In the genomic region with DNA sequence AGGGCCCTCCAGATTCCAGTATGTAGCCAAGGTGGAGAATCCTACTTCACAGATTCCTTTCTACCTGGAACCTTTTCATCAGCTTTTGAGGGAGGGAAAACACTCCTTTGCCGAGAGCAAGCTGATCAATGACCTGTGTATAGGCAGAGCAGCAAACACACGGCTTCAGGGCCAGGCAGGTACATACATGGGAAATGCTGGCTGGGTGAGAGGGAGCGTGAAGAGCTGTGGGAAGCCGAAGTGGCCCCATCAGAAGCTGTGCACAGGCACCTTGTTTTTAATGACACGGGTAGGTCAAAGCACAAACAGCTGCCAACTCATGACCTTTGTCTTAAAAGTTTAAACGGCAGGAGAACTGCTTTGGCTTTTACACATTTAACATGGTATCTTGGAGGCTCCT, we compare ENCODE assay signal across 12 cellular contexts. TPM values are rescaled to one million over a fixed set of nuclear protein-coding genes. Genes with fewer than 3 reads are reported as not detected.
DNase-seq lines count a peak whose midpoint lies in the region; ATAC-seq and TF ChIP-seq lines count a peak whose summit lies in the region.
"Had no signal": no experiment of that assay in that cellular context is flagged by ENCODE, and none has a peak within 500 bp of the region (broad histone marks: within the 10 kb centered on the region; RNA-seq: fewer than 3 reads in every experiment).

No MANE protein-coding gene starts in this region.

- H3K9me3 Mint-ChIP-seq in activated naive CD4-positive, alpha-beta T cell treated with anti-CD3 and anti-CD28 coated beads for 36 hours = no peaks in the 10 kb centered on the region
- H3K9me3 Mint-ChIP-seq in immature natural killer cell = no peaks in the 10 kb centered on the region
- no peaks in the 10 kb centered on the region for H3K9me3 Mint-ChIP-seq in nephron progenitor cell

- peak overlapping the region; percentile 93 for H3K4me3 Mint-ChIP-seq in activated naive CD4-positive, alpha-beta T cell treated with anti-CD3 and anti-CD28 coated beads for 36 hours
- H3K4me3 Mint-ChIP-seq in immature natural killer cell = peak overlapping the region; percentile 99 to 100 (median 100)
- no peak overlapping the region for H3K4me3 Mint-ChIP-seq in nephron progenitor cell

- DNase-seq in activated naive CD4-positive, alpha-beta T cell treated with anti-CD3 and anti-CD28 coated beads for 36 hours = peak; percentile 24
- DNase-seq in activated naive CD4-positive, alpha-beta T cell treated with Interleukin-2 at 50 U/mL for 16 hours = no peak
- DNase-seq in RWPE1 (ENCODE audit: low spot score) (no peak), immature natural killer cell (no peak), thoracic aorta (ENCODE audit: low spot score) (no peak), nephron progenitor cell (no peak), NCI-H2171 treated with DMSO at 0.1 percent for 48 hours (lab: John Stamatoyannopoulos, UW) (no peak)
- DNase-seq: left ventricle myocardium superior, NCI-H1694, pancreas had no signal

- H3K36me3 Mint-ChIP-seq in activated naive CD4-positive, alpha-beta T cell treated with anti-CD3 and anti-CD28 coated beads for 36 hours (ENCODE audit: low read depth) = peaks cover 50% of the 10 kb centered on the region
- H3K36me3 Mint-ChIP-seq in immature natural killer cell = peaks cover 44 to 61% (median 55%) of the 10 kb centered on the region in 3 donors
- H3K36me3 Mint-ChIP-seq in nephron progenitor cell (ENCODE audit: low read depth) = no peaks in the 10 kb centered on the region

- intact Hi-C loops in activated naive CD4-positive, alpha-beta T cell treated with anti-CD3 and anti-CD28 coated beads for 36 hours (cut with micrococcal nuclease) = loop anchor here (10.0 kb wide), 3 partner anchors 494 to 1516 kb away; a partner anchor contains a TSS

- TF ChIP-seq CTCF in RWPE1 (conservative IDR thresholded peaks at IDR 0.05; ENCODE audit: low read depth) (no peak), thoracic aorta (IDR thresholded peaks at IDR 0.05) (no peak), nephron progenitor cell (IDR thresholded peaks at IDR 0.05) (no peak)

- ATAC-seq in thoracic aorta (ENCODE audit: insufficient number of reproducible peaks, low FRiP score, low read depth) = no peak
- ATAC-seq in HG02840 (IDR thresholded peaks at IDR 0.05; ENCODE audit: low FRiP score, unreplicated experiment) = no peak
- ATAC-seq: left ventricle myocardium superior, pancreas, SK-N-SH treated with all-trans-retinoic acid at 6 μM for 48 hours had no signal

- peaks cover 68% of the 10 kb centered on the region for H3K4me1 Mint-ChIP-seq in activated naive CD4-positive, alpha-beta T cell treated with anti-CD3 and anti-CD28 coated beads for 36 hours (ENCODE audit: low read depth)
- peaks cover 93 to 97% of the 10 kb centered on the region in 2 donors for H3K4me1 Mint-ChIP-seq in immature natural killer cell
- H3K4me1 Mint-ChIP-seq in nephron progenitor cell = peaks cover 34% of the 10 kb centered on the region

- peaks cover 7 to 15% of the 10 kb centered on the region in 2 donors for H3K4me1 ChIP-seq in thoracic aorta (ENCODE audit: control insufficient read depth in 1 of 2, low read depth in 2 of 2)
- H3K4me1 ChIP-seq: pancreas had no signal

- H3K27ac Mint-ChIP-seq in activated naive CD4-positive, alpha-beta T cell treated with anti-CD3 and anti-CD28 coated beads for 36 hours = peak overlapping the region; percentile 99
- peak overlapping the region; percentile 95 to 100 (median 99) for H3K27ac Mint-ChIP-seq in immature natural killer cell
- H3K27ac Mint-ChIP-seq in nephron progenitor cell = no peak overlapping the region

- H3K27ac ChIP-seq in RWPE1 = peak overlapping the region; percentile 76
- no peak overlapping the region for H3K27ac ChIP-seq in thoracic aorta
- H3K27ac ChIP-seq: pancreas had no signal

- H3K9me3 ChIP-seq in thoracic aorta = no peaks in the 10 kb centered on the region
- H3K9me3 ChIP-seq: pancreas had no signal

- peak overlapping the region; percentile 56 for H3K4me3 ChIP-seq in thoracic aorta

- no peaks in the 10 kb centered on the region for H3K36me3 ChIP-seq in thoracic aorta
- H3K36me3 ChIP-seq: pancreas had no signal

- no peaks in the 10 kb centered on the region for H3K27me3 Mint-ChIP-seq in activated naive CD4-positive, alpha-beta T cell treated with anti-CD3 and anti-CD28 coated beads for 36 hours (ENCODE audit: low read depth)
- H3K27me3 Mint-ChIP-seq in immature natural killer cell (ENCODE audit: low read depth in 3 of 3) (peaks cover 9 to 16% (median 12%) of the 10 kb centered on the region in 3 donors), nephron progenitor cell (ENCODE audit: low read depth, poor library complexity) (peaks cover 19% of the 10 kb centered on the region)

- POLR2A ChIA-PET in RWPE1 (lab: Yijun Ruan, JAX; ENCODE audit: low non-redundant PET) = no interaction called here

- CTCF ChIA-PET in activated naive CD4-positive, alpha-beta T cell treated with anti-CD3 and anti-CD28 coated beads for 36 hours (lab: Charles Lee) = interaction anchor here (1.0 to 5.0 kb wide), 5 partner anchors 10 to 38 kb away, joined by 3 to 43 read pairs (median 6); no protein-coding TSS in a partner anchor
- CTCF ChIA-PET in RWPE1 (lab: Yijun Ruan, JAX) = no interaction called here

- H3K27me3 ChIP-seq in thoracic aorta (replicated peaks; ENCODE audit: insufficient read depth) = no peaks in the 10 kb centered on the region
- H3K27me3 ChIP-seq: pancreas had no signal

RNA-seq across cellular contexts. Expression of a gene that starts 25.3 kb away (rescaled TPM):
- 10 to 100 TPM; 10.1 to 11.7 TPM for total RNA-seq in activated naive CD4-positive, alpha-beta T cell treated with anti-CD3 and anti-CD28 coated beads for 36 hours
- polyA plus RNA-seq in immature natural killer cell = 1 to 10 TPM in 2 of 3 donors, not detected in 1; 1.7 to 3.8 TPM
- 10 to 100 TPM in 1 of 2 donors, 1 to 10 TPM in 1; 7.3 to 14.9 TPM for total RNA-seq in thoracic aorta
